Comparison of ENCODE assay signal across 25 cellular contexts in the genomic region with DNA sequence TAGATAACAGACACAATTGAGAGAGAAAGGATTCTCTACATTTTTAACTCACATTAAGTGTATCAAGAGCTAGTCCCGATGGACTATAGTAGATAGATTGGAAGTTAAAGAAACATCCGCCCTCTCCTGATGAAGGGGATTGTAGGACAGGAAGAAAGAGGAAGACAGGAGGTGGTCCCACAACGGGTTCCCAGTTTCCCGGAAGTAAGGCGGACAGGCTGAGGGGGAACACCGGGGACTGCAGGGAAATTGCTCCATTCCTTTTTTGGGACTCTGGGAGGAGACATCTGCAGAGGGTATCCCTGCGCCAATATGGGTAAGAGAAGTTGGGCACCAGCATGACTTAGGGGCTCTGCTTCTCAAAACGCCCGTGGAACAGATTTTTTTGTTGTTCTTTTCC.
"Had no signal": no experiment of that assay in that cellular context is flagged by ENCODE, and none has a peak within 500 bp of the region (broad histone marks: within the 10 kb centered on the region; RNA-seq: fewer than 3 reads in every experiment).

No MANE protein-coding gene starts in this region.

- H3K4me2 ChIP-seq: hepatocyte had no signal

- H3K27me3 ChIP-seq: hepatocyte, ovary, right atrium auricular region, suprapubic skin, tibial artery, uterus had no signal

- H2AFZ ChIP-seq: hepatocyte had no signal

- ATAC-seq: naive thymus-derived CD4-positive, alpha-beta T cell; natural killer cell treated with Interleukin-12 subunit alpha and Interleukin-12 subunit beta and Interleukin-15 and Interleukin-18, amount 100 ng/mL, for 72 hours; sciatic nerve; stimulated activated effector memory CD8-positive, alpha-beta T cell treated with anti-CD3 and anti-CD28 coated beads, Interleukin-12 subunit alpha, Interleukin-12 subunit beta, amount 100 ng/mL, for 72 hours had no signal

- H3K79me2 ChIP-seq: hepatocyte had no signal

- H3K27ac Mint-ChIP-seq: naive thymus-derived CD4-positive, alpha-beta T cell; progenitor cell of endocrine pancreas; stimulated activated effector memory CD8-positive, alpha-beta T cell treated with anti-CD3 and anti-CD28 coated beads, Interleukin-12 subunit alpha, Interleukin-12 subunit beta, amount 100 ng/mL, for 72 hours; stimulated activated naive CD8-positive, alpha-beta T cell treated with anti-CD3 and anti-CD28 coated beads, Interleukin-15, Interleukin-2, amounts not matched to agents 100 ng/mL and 50 ng/mL, for 24 hours; type B pancreatic cell had no signal

- H3K9me3 ChIP-seq: left ventricle myocardium inferior, mucosa of descending colon, ovary, right atrium auricular region, suprapubic skin, thoracic aorta, tibial artery, uterus had no signal

- H3K36me3 ChIP-seq: left ventricle myocardium inferior, ovary, right atrium auricular region, suprapubic skin, thoracic aorta, tibial artery, uterus had no signal

- H3K4me1 Mint-ChIP-seq: naive thymus-derived CD4-positive, alpha-beta T cell had no signal

- H3K9me3 Mint-ChIP-seq: naive thymus-derived CD4-positive, alpha-beta T cell; natural killer cell treated with Interleukin-12 subunit alpha and Interleukin-12 subunit beta and Interleukin-15 and Interleukin-18, amount 100 ng/mL, for 72 hours; stimulated activated effector memory CD8-positive, alpha-beta T cell treated with anti-CD3 and anti-CD28 coated beads, Interleukin-12 subunit alpha, Interleukin-12 subunit beta, amount 100 ng/mL, for 72 hours; stimulated activated naive CD8-positive, alpha-beta T cell treated with anti-CD3 and anti-CD28 coated beads, Interleukin-15, Interleukin-2, amounts not matched to agents 100 ng/mL and 50 ng/mL, for 24 hours had no signal

- H3K4me3 Mint-ChIP-seq: naive thymus-derived CD4-positive, alpha-beta T cell; natural killer cell treated with Interleukin-12 subunit alpha and Interleukin-12 subunit beta and Interleukin-15 and Interleukin-18, amount 100 ng/mL, for 72 hours; stimulated activated effector memory CD8-positive, alpha-beta T cell treated with anti-CD3 and anti-CD28 coated beads, Interleukin-12 subunit alpha, Interleukin-12 subunit beta, amount 100 ng/mL, for 72 hours; stimulated activated naive CD8-positive, alpha-beta T cell treated with anti-CD3 and anti-CD28 coated beads, Interleukin-15, Interleukin-2, amounts not matched to agents 100 ng/mL and 50 ng/mL, for 24 hours; type B pancreatic cell had no signal

- H3K36me3 Mint-ChIP-seq: naive thymus-derived CD4-positive, alpha-beta T cell; natural killer cell treated with Interleukin-12 subunit alpha and Interleukin-12 subunit beta and Interleukin-15 and Interleukin-18, amount 100 ng/mL, for 72 hours; stimulated activated effector memory CD8-positive, alpha-beta T cell treated with anti-CD3 and anti-CD28 coated beads, Interleukin-12 subunit alpha, Interleukin-12 subunit beta, amount 100 ng/mL, for 72 hours had no signal

- DNase-seq: islet precursor cell; left ventricle myocardium inferior; midbrain; mucosa of descending colon; naive thymus-derived CD4-positive, alpha-beta T cell; ovary; stimulated activated CD4-positive, alpha-beta T cell treated with anti-CD3 and anti-CD28 coated beads, Interleukin-12 subunit alpha, Interleukin-12 subunit beta, amount 100 ng/mL, for 4 hours; stimulated activated CD4-positive, alpha-beta T cell treated with anti-CD3 and anti-CD28 coated beads, Interleukin-15, amount 100 ng/mL, for 24 hours; stimulated activated CD4-positive, alpha-beta T cell treated with anti-CD3 and anti-CD28 coated beads, Interleukin-2, amount 100 ng/mL, for 24 hours; stimulated activated CD4-positive, alpha-beta T cell treated with anti-CD3 and anti-CD28 coated beads, Interleukin-4, amount 100 ng/mL, for 1 hour; stimulated activated naive CD4-positive, alpha-beta T cell; tibial artery; uterus had no signal

- H3K27ac ChIP-seq: hepatocyte, left ventricle myocardium inferior, ovary, right atrium auricular region, skin epidermis, suprapubic skin, thoracic aorta, tibial artery, uterus had no signal

- H3K4me1 ChIP-seq: left ventricle myocardium inferior, right atrium auricular region, suprapubic skin, tibial artery, uterus had no signal

- H3K4me3 ChIP-seq: hepatocyte, left ventricle myocardium inferior, lung, mucosa of descending colon, ovary, right atrium auricular region, skin epidermis, suprapubic skin, thoracic aorta, tibial artery, uterus had no signal
